ENCODE assay signal across 9 cellular contexts in the genomic region with DNA sequence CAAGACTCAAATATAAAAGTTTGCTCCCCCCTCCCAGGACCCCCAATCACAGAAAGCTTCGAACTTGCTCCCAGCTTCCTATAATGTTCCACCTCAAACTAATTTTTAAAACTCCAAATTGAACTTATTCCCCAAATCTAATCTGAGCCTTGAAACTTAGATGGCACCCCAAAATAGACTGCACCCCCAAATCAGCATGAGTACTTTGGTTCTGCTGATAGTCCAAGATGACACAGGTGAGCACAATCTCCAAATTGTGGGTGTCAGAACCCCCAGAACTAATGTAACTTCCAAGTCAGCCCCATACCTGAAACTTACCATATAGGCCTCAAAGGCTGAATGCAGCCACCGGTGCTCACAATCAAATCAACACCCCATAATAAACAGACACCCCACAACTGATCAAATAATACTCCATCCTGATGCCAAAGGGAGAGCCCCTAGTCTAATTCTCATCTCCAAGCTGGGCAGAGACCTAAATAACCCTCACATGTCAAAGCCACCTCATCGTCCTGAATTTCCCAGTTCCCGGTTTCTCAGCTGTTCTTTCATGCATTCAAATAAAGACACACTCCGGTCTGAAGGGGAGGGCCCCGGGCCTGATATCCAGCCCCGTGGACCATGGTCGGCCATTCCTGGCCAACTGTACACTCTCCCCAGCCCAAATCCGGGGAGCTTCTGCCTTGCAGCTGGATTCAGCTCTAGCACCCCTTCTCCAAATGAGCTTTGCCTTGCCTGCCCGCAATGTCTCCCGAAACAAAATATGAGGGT. TPM values are rescaled to one million over a fixed set of nuclear protein-coding genes. Genes with fewer than 3 reads are reported as not detected.
DNase-seq lines count a peak whose midpoint lies in the region; ATAC-seq and TF ChIP-seq lines count a peak whose summit lies in the region.
"Had no signal": no experiment of that assay in that cellular context is flagged by ENCODE, and none has a peak within 500 bp of the region (broad histone marks: within the 10 kb centered on the region; RNA-seq: fewer than 3 reads in every experiment).

No MANE protein-coding gene starts in this region.

- CTCF ChIA-PET in RWPE1 (lab: Yijun Ruan, JAX): interaction anchor here (0.6 to 1.9 kb wide), 11 partner anchors 14 to 446 kb away, joined by 3 to 16 read pairs (median 4); a partner anchor contains a TSS

- H3K9me3 ChIP-seq in ES-I3 (ENCODE audit: control insufficient read depth, insufficient read depth, low read length) (no peaks in the 10 kb centered on the region), gastrocnemius medialis (no peaks in the 10 kb centered on the region)

- TF ChIP-seq POLR2A in gastrocnemius medialis (IDR thresholded peaks at IDR 0.05): no peak

- in situ Hi-C loops in gastrocnemius medialis (cut with MboI; ENCODE audit: low sequenced_read_pairs in 4 of 4): loop anchor here (25.0 kb wide), 2 partner anchors 359 to 384 kb away; a partner anchor contains a TSS

- no peak for ATAC-seq in gastrocnemius medialis
- no peak for ATAC-seq in HG03108 (IDR thresholded peaks at IDR 0.05; ENCODE audit: unreplicated experiment)
- ATAC-seq in GM18519 (IDR thresholded peaks at IDR 0.05; ENCODE audit: low FRiP score, unreplicated experiment): no peak
- no peak for ATAC-seq in HG03469 (IDR thresholded peaks at IDR 0.05; ENCODE audit: unreplicated experiment)
- ATAC-seq in HG02642 (IDR thresholded peaks at IDR 0.05; ENCODE audit: poor library complexity, unreplicated experiment): no peak

- H3K4me1 ChIP-seq in ES-I3 (ENCODE audit: insufficient read depth, low read length): peaks cover 4% of the 10 kb centered on the region
- peaks cover 32 to 42% of the 10 kb centered on the region in 2 donors for H3K4me1 ChIP-seq in gastrocnemius medialis

- TF ChIP-seq CTCF in RWPE1 (conservative IDR thresholded peaks at IDR 0.05; ENCODE audit: low read depth) (no peak), fibroblast of mammary gland (conservative IDR thresholded peaks at IDR 0.05; ENCODE audit: control insufficient read depth, insufficient read depth, low read depth, low read length) (no peak), gastrocnemius medialis (IDR thresholded peaks at IDR 0.05 in 4 of 5, conservative IDR thresholded peaks at IDR 0.05 in 1 of 5) (no peak)

- H3K9ac ChIP-seq in ES-I3 (ENCODE audit: low read depth, low read length): peak overlapping the region; percentile 52; the same call in 1 of the 2 replicates

- H3K4me3 ChIP-seq in fibroblast of mammary gland (ENCODE audit: control insufficient read depth, low read depth, low read length) (peak overlapping the region; percentile 2), gastrocnemius medialis (peak overlapping the region; percentile 30 to 49 (median 46))

- peaks cover 14 to 16% (median 15%) of the 10 kb centered on the region in 3 donors for H3K27me3 ChIP-seq in gastrocnemius medialis

- H3K36me3 ChIP-seq in ES-I3 (ENCODE audit: insufficient read depth, low read length): no peaks in the 10 kb centered on the region
- H3K36me3 ChIP-seq in gastrocnemius medialis: peaks cover 0 to 10% of the 10 kb centered on the region in 2 donors

- POLR2A ChIA-PET in RWPE1 (lab: Yijun Ruan, JAX; ENCODE audit: low non-redundant PET): interaction anchor here (0.6 kb wide), 1 partner anchor 12 kb away, joined by 3 read pairs; no protein-coding TSS in a partner anchor

- DNase-seq in RWPE1 (ENCODE audit: low spot score) (no peak), fibroblast of mammary gland (ENCODE audit: low read depth) (no peak), gastrocnemius medialis (no peak)

- intact Hi-C loops in gastrocnemius medialis (cut with DNase I; ENCODE audit: low total_unique reads): loop anchor here (10.0 kb wide), 1 partner anchor 464 kb away; a partner anchor contains a TSS

- H3K27ac ChIP-seq in RWPE1: peak overlapping the region; percentile 37
- peak overlapping the region; percentile 93 to 99 (median 96) for H3K27ac ChIP-seq in gastrocnemius medialis

RNA-seq across cellular contexts. Expression of a gene that starts 1.8 kb away (rescaled TPM):
- 1 to 10 TPM; 1.2 to 3.9 (median 2.1) TPM for total RNA-seq in gastrocnemius medialis
- total RNA-seq: chondrocyte had no signal

RNA-seq across cellular contexts. Expression of a gene that starts 8.7 kb away (rescaled TPM):
- 100 to 1,000 TPM; 181 to 201 (median 190) TPM for total RNA-seq in gastrocnemius medialis

RNA-seq across cellular contexts. Expression of a gene that starts 14.7 kb away (rescaled TPM):
- under 1 TPM in 2 of 4 donors, not detected in 2; 0.36 to 0.49 TPM for total RNA-seq in gastrocnemius medialis

RNA-seq across cellular contexts. Expression of a gene that starts 22.8 kb away (rescaled TPM):
- under 1 TPM in 2 of 4 donors, not detected in 2; 0.31 to 0.78 TPM for total RNA-seq in gastrocnemius medialis

RNA-seq across cellular contexts. Expression of a gene that starts 25.2 kb away (rescaled TPM):
- not detected for total RNA-seq in gastrocnemius medialis
- total RNA-seq: chondrocyte had no signal
